ENCODE assay signal across 7 cellular contexts in genomic region chr19:5403968-5404640, GRCh38. TPM values are rescaled to one million over a fixed set of nuclear protein-coding genes. Genes with fewer than 3 reads are reported as not detected.
DNase-seq lines count a peak whose midpoint lies in the region; ATAC-seq and TF ChIP-seq lines count a peak whose summit lies in the region.

No MANE protein-coding gene starts in this region.

- H3K4me3 ChIP-seq in RWPE2 (ENCODE audit: severe bottlenecking) (no peak overlapping the region), psoas muscle (no peak overlapping the region)

- H3K4me1 ChIP-seq in RWPE2 (ENCODE audit: insufficient read depth, poor library complexity, severe bottlenecking) (no peaks in the 10 kb centered on the region), psoas muscle (no peaks in the 10 kb centered on the region)

- TF ChIP-seq CTCF in RWPE2 (IDR thresholded peaks at IDR 0.05; ENCODE audit: poor library complexity, severe bottlenecking) = no peak
- no peak for TF ChIP-seq CTCF in psoas muscle (IDR thresholded peaks at IDR 0.05)

- ATAC-seq in RWPE2 (ENCODE audit: low read depth) (peak; percentile 97), psoas muscle (peak in 2 of 4 donors; percentile 48 to 49), HG02623 (IDR thresholded peaks at IDR 0.05; ENCODE audit: unreplicated experiment) (no peak), HG02870 (IDR thresholded peaks at IDR 0.05; ENCODE audit: unreplicated experiment) (no peak)

- H3K36me3 ChIP-seq in RWPE2 (ENCODE audit: low read depth) = no peaks in the 10 kb centered on the region
- H3K36me3 ChIP-seq in psoas muscle (ENCODE audit: insufficient read depth in 1 of 2, low read depth in 1 of 2) = no peaks in the 10 kb centered on the region

- H3K27ac ChIP-seq in RWPE2 (ENCODE audit: poor library complexity, severe bottlenecking) = no peak overlapping the region
- no peak overlapping the region for H3K27ac ChIP-seq in psoas muscle

- 3 to 5% (median 4%) methylated on average over 9 to 12 of the region's 12 CpGs for WGBS in psoas muscle, 3 donors

- H3K9me3 ChIP-seq in RWPE2 (ENCODE audit: severe bottlenecking) (no peaks in the 10 kb centered on the region), psoas muscle (no peaks in the 10 kb centered on the region)

- intact Hi-C loops in psoas muscle (cut with DNase I) = no loop called here

- DNase-seq in GOT3 (lab: John Stamatoyannopoulos, UW) (peak; percentile 49), RWPE2 (ENCODE audit: low spot score) (peak; percentile 67), glomerular visceral epithelial cell (ENCODE audit: extremely low spot score) (peak; percentile 77), psoas muscle (peak; percentile 70 to 85)
- DNase-seq in activated gamma-delta T cell treated with anti-CD3 and anti-CD28 coated beads, Interleukin-2, amount 50 U/mL, for 16 hours (ENCODE audit: low read depth) = peak; percentile 38

- no peaks in the 10 kb centered on the region for H3K27me3 ChIP-seq in RWPE2 (ENCODE audit: insufficient read depth, poor library complexity, severe bottlenecking)
- H3K27me3 ChIP-seq in psoas muscle (ENCODE audit: insufficient read depth in 3 of 3, low read length in 2 of 3) = peaks cover 0 to 7% (median 2%) of the 10 kb centered on the region in 3 donors

RNA-seq across cellular contexts. Expression of gene ZNRF4, which starts 51.1 kb away (rescaled TPM):
- total RNA-seq in psoas muscle = not detected
- not detected for polyA plus RNA-seq in psoas muscle
